In the genomic region with DNA sequence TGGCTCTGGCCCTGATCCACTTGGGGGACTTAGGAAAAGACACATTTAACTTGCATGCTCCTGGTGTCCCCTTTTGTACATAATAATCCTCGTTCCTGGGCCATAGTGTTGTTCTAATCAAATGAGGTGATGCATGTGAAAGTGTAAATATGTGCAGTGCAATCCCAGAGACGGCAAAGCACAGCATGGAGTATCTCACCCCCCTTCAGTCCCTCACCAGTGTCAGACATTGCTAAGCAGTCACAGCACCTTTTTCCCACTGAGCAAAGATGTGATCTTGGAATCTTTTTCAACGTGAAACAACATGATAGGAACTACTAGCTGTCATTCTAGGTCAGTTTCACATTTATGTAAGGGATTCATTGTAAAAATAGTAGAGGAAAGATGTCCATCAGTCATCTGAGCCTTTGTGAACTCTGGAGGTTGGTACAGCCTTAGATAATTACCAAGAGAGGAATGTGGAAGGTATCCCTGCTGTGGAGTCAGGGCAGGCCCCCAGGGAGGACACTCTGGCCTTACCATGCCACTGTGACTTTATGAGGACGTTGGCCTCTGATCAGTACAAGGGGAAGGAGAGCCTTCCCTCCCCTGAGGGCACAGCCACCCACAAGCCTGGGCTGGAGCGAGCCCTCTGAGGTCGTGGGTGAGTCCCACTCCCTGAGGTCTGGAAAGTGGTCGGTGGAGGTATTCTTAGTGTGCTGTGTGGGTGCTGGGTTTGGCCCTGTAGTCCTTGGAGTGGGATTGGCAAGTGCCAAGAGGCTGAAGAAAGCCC, we compare ENCODE assay signal across 11 cellular contexts.
DNase-seq lines count a peak whose midpoint lies in the region; ATAC-seq and TF ChIP-seq lines count a peak whose summit lies in the region.
"Had no signal": no experiment of that assay in that cellular context is flagged by ENCODE, and none has a peak within 500 bp of the region (broad histone marks: within the 10 kb centered on the region; RNA-seq: fewer than 3 reads in every experiment).

No MANE protein-coding gene starts in this region.

- no peak overlapping the region for H3K4me3 Mint-ChIP-seq in memory B cell
- H3K4me3 Mint-ChIP-seq in stimulated activated memory B cell treated with anti-CD40 and anti-IgM and Interleukin-4, amounts not matched to agents 10 μg/mL and 1 μg/mL and 100 μg/mL, for 72 hours: no peak overlapping the region
- H3K4me3 Mint-ChIP-seq: activated naive CD8-positive, alpha-beta T cell had no signal

- H3K4me1 ChIP-seq in HCT116 (ENCODE audit: control insufficient read depth in 1 of 2, insufficient read depth in 2 of 2, low read length in 2 of 2): peaks cover 16 to 55% of the 10 kb centered on the region in 2 experiments

- H3K27me3 ChIP-seq in HCT116 (ENCODE audit: insufficient read depth, low read length): no peaks in the 10 kb centered on the region

- H3K27ac ChIP-seq in HCT116 (ENCODE audit: low read depth, low read length): no peak overlapping the region
- peak overlapping the region; percentile 38 for H3K27ac ChIP-seq in VCaP

- H3K27ac Mint-ChIP-seq in memory B cell: peak overlapping the region; percentile 77
- H3K27ac Mint-ChIP-seq in stimulated activated memory B cell treated with anti-CD40 and anti-IgM and Interleukin-4, amounts not matched to agents 10 μg/mL and 1 μg/mL and 100 μg/mL, for 72 hours: peak overlapping the region; percentile 9
- H3K27ac Mint-ChIP-seq: activated naive CD8-positive, alpha-beta T cell had no signal

- ATAC-seq in HCT116: no peak
- no peak for ATAC-seq in memory B cell (ENCODE audit: low read depth)
- ATAC-seq in stimulated activated memory B cell treated with anti-CD40 and anti-IgM and Interleukin-4, amounts not matched to agents 10 μg/mL and 1 μg/mL and 100 μg/mL, for 72 hours: no peak
- no peak for ATAC-seq in GM19452 (IDR thresholded peaks at IDR 0.05; ENCODE audit: unreplicated experiment)

- TF ChIP-seq CTCF in HCT116 (IDR thresholded peaks at IDR 0.05 in 2 of 3, conservative IDR thresholded peaks at IDR 0.05 in 1 of 3; ENCODE audit: borderline replicate concordance in 1 of 3, insufficient read depth in 1 of 3, low read depth in 2 of 3, low read length in 2 of 3) (no peak), VCaP (conservative IDR thresholded peaks at IDR 0.05) (no peak)

- H4K20me1 ChIP-seq in HCT116 (ENCODE audit: insufficient read depth): no peaks in the 10 kb centered on the region

- H3K9ac ChIP-seq in HCT116 (ENCODE audit: low read length): no peak overlapping the region

- H3K9me3 Mint-ChIP-seq in memory B cell: no peaks in the 10 kb centered on the region
- H3K9me3 Mint-ChIP-seq in stimulated activated memory B cell treated with anti-CD40 and anti-IgM and Interleukin-4, amounts not matched to agents 10 μg/mL and 1 μg/mL and 100 μg/mL, for 72 hours: no peaks in the 10 kb centered on the region

- peaks cover 25% of the 10 kb centered on the region; the same call in 1 of the 2 replicates for H3K79me2 ChIP-seq in HCT116 (ENCODE audit: insufficient read depth, low read length)

- DNase-seq in HCT116 (ENCODE audit: low read depth, low spot score) (no peak), memory B cell (ENCODE audit: low spot score in 2 of 2) (no peak), inferior parietal cortex (ENCODE audit: extremely low spot score) (no peak)
- DNase-seq in stimulated activated CD8-positive, alpha-beta memory T cell treated with anti-CD3 and anti-CD28 coated beads, Interleukin-4, amount 100 ng/mL, for 48 hours: no peak
- no peak for DNase-seq in stimulated activated naive CD4-positive, alpha-beta T cell (lab: John Stamatoyannopoulos, UW)
- DNase-seq: NCI-H2107; stimulated activated naive CD4-positive, alpha-beta T cell treated with Interleukin-2 at 50 U/mL for 16 hours had no signal

- TF ChIP-seq RAD21 in HCT116 (IDR thresholded peaks at IDR 0.05; ENCODE audit: low read depth): no peak

- H3K9me2 ChIP-seq in HCT116 (ENCODE audit: insufficient read depth): no peaks in the 10 kb centered on the region

- TF ChIP-seq POLR2A in HCT116 (IDR thresholded peaks at IDR 0.05; ENCODE audit: borderline replicate concordance, extremely low read depth, insufficient read depth, insufficient read length): no peak

- CTCF ChIA-PET in HCT116 (lab: Charles Lee): no interaction called here

- no peak overlapping the region; the same call in 1 of the 2 replicates for H3K4me2 ChIP-seq in HCT116 (ENCODE audit: low read length)

- intact Hi-C loops in HCT116 (cut with micrococcal nuclease): no loop called here

- RAD21 ChIA-PET in HCT116 (lab: Charles Lee; ENCODE audit: low non-redundant PET in 1 of 2, low total read pairs in 2 of 2, uncharacterized antibody in 2 of 2, unreplicated experiment in 2 of 2): no interaction called here

- H3K36me3 ChIP-seq in HCT116 (ENCODE audit: control insufficient read depth in 1 of 2, insufficient read depth in 2 of 2, low read length in 2 of 2): no peaks in the 10 kb centered on the region

- no peaks in the 10 kb centered on the region for H3K9me3 ChIP-seq in HCT116 (ENCODE audit: control insufficient read depth in 1 of 2, insufficient read depth in 1 of 2, low read depth in 1 of 2, low read length in 2 of 2)

- POLR2A ChIA-PET in HCT116 (lab: Charles Lee): no interaction called here

- no peak overlapping the region for H3K4me3 ChIP-seq in HCT116 (replicated peaks in 1 of 2; ENCODE audit: low read depth in 1 of 2, low read length in 2 of 2)

- no peaks in the 10 kb centered on the region for H3K27me3 Mint-ChIP-seq in memory B cell
- no peaks in the 10 kb centered on the region for H3K27me3 Mint-ChIP-seq in stimulated activated memory B cell treated with anti-CD40 and anti-IgM and Interleukin-4, amounts not matched to agents 10 μg/mL and 1 μg/mL and 100 μg/mL, for 72 hours
- H3K27me3 Mint-ChIP-seq: activated naive CD8-positive, alpha-beta T cell had no signal

- peaks cover 16% of the 10 kb centered on the region for H3K4me1 Mint-ChIP-seq in memory B cell
- H3K4me1 Mint-ChIP-seq in stimulated activated memory B cell treated with anti-CD40 and anti-IgM and Interleukin-4, amounts not matched to agents 10 μg/mL and 1 μg/mL and 100 μg/mL, for 72 hours: peaks cover 43% of the 10 kb centered on the region

- TSS peak; percentile 23 for BruUV-seq in HCT116 (replicated peaks; lab: Mats Ljungman, UMichigan)

- H3K36me3 Mint-ChIP-seq in memory B cell: peaks cover 29% of the 10 kb centered on the region
- H3K36me3 Mint-ChIP-seq in stimulated activated memory B cell treated with anti-CD40 and anti-IgM and Interleukin-4, amounts not matched to agents 10 μg/mL and 1 μg/mL and 100 μg/mL, for 72 hours: peaks cover 70% of the 10 kb centered on the region

- no peak overlapping the region for H2AFZ ChIP-seq in HCT116 (ENCODE audit: low read depth, low read length, poor library complexity, severe bottlenecking)

TF ChIP-seq in HCT116, 20 proteins besides CTCF, POLR2A, EP300 and RAD21 (continues in another document):
- TF ChIP-seq, protein P1, sequence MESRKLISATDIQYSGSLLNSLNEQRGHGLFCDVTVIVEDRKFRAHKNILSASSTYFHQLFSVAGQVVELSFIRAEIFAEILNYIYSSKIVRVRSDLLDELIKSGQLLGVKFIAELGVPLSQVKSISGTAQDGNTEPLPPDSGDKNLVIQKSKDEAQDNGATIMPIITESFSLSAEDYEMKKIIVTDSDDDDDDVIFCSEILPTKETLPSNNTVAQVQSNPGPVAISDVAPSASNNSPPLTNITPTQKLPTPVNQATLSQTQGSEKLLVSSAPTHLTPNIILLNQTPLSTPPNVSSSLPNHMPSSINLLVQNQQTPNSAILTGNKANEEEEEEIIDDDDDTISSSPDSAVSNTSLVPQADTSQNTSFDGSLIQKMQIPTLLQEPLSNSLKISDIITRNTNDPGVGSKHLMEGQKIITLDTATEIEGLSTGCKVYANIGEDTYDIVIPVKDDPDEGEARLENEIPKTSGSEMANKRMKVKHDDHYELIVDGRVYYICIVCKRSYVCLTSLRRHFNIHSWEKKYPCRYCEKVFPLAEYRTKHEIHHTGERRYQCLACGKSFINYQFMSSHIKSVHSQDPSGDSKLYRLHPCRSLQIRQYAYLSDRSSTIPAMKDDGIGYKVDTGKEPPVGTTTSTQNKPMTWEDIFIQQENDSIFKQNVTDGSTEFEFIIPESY (IDR thresholded peaks at IDR 0.05; ENCODE audit: extremely low read depth, insufficient replicate concordance, low read length): no peak
- no peak for TF ChIP-seq TCF7L2 (IDR thresholded peaks at IDR 0.05; ENCODE audit: borderline replicate concordance, extremely low read depth, insufficient read depth, insufficient read length)
- TF ChIP-seq, protein P2, sequence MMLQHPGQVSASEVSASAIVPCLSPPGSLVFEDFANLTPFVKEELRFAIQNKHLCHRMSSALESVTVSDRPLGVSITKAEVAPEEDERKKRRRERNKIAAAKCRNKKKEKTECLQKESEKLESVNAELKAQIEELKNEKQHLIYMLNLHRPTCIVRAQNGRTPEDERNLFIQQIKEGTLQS (IDR thresholded peaks at IDR 0.05): no peak
- TF ChIP-seq, protein P3, sequence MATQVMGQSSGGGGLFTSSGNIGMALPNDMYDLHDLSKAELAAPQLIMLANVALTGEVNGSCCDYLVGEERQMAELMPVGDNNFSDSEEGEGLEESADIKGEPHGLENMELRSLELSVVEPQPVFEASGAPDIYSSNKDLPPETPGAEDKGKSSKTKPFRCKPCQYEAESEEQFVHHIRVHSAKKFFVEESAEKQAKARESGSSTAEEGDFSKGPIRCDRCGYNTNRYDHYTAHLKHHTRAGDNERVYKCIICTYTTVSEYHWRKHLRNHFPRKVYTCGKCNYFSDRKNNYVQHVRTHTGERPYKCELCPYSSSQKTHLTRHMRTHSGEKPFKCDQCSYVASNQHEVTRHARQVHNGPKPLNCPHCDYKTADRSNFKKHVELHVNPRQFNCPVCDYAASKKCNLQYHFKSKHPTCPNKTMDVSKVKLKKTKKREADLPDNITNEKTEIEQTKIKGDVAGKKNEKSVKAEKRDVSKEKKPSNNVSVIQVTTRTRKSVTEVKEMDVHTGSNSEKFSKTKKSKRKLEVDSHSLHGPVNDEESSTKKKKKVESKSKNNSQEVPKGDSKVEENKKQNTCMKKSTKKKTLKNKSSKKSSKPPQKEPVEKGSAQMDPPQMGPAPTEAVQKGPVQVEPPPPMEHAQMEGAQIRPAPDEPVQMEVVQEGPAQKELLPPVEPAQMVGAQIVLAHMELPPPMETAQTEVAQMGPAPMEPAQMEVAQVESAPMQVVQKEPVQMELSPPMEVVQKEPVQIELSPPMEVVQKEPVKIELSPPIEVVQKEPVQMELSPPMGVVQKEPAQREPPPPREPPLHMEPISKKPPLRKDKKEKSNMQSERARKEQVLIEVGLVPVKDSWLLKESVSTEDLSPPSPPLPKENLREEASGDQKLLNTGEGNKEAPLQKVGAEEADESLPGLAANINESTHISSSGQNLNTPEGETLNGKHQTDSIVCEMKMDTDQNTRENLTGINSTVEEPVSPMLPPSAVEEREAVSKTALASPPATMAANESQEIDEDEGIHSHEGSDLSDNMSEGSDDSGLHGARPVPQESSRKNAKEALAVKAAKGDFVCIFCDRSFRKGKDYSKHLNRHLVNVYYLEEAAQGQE (IDR thresholded peaks at IDR 0.05; ENCODE audit: low read depth): no peak
- no peak for TF ChIP-seq SP1 (IDR thresholded peaks at IDR 0.05; ENCODE audit: low read depth)
- TF ChIP-seq POLR2AphosphoS5 (IDR thresholded peaks at IDR 0.05; ENCODE audit: low read depth, low read length): no peak
- no peak for TF ChIP-seq YY1 (IDR thresholded peaks at IDR 0.05; ENCODE audit: extremely low read depth, insufficient replicate concordance, low read depth, low read length)
- TF ChIP-seq SRF (IDR thresholded peaks at IDR 0.05; ENCODE audit: low read depth): no peak
